ENCODE assay signal across 23 cellular contexts in genomic region chr10:19987931-19988330, GRCh38.
"Had no signal": no experiment of that assay in that cellular context is flagged by ENCODE, and none has a peak within 500 bp of the region (broad histone marks: within the 10 kb centered on the region; RNA-seq: fewer than 3 reads in every experiment).

No MANE protein-coding gene starts in this region.

- H3K27ac ChIP-seq: ascending aorta, brain microvascular endothelial cell, esophagus squamous epithelium, heart right ventricle, left ventricle myocardium inferior, prostate gland, right atrium auricular region, thyroid gland, upper lobe of right lung, WERI-Rb-1 had no signal

- H3K9me3 ChIP-seq: ascending aorta, esophagus squamous epithelium, left ventricle myocardium inferior, prostate gland, right atrium auricular region, spleen, thyroid gland, upper lobe of right lung had no signal

- H3K4me3 ChIP-seq: ascending aorta, esophagus squamous epithelium, heart right ventricle, left ventricle myocardium inferior, prostate gland, right atrium auricular region, spleen, thyroid gland, upper lobe of right lung had no signal

- H3K4me1 ChIP-seq: ascending aorta, prostate gland, right atrium auricular region, thyroid gland, upper lobe of right lung had no signal

- DNase-seq: activated CD4-positive, alpha-beta T cell treated with anti-CD3 and anti-CD28 coated beads for 1 hour; activated CD4-positive, alpha-beta T cell treated with anti-CD3 and anti-CD28 coated beads, Interleukin-2, amount 50 U/mL, for 1 hour; activated CD8-positive, alpha-beta memory T cell treated with anti-CD3 and anti-CD28 coated beads for 24 hours; activated CD8-positive, alpha-beta memory T cell treated with anti-CD3 and anti-CD28 coated beads, Interleukin-2, amount 50 U/mL, for 4 hours; activated T-cell treated with anti-CD3 and anti-CD28 coated beads, Interleukin-2, amount 50 U/mL, for 24 hours; brain microvascular endothelial cell; central memory CD4-positive, alpha-beta T cell; effector memory CD8-positive, alpha-beta T cell; esophagus squamous epithelium; heart right ventricle; immature natural killer cell; left ventricle myocardium inferior; natural killer cell; spleen; stimulated activated CD4-positive, alpha-beta T cell treated with anti-CD3 and anti-CD28 coated beads, Interleukin-4, amount 100 ng/mL, for 1 hour; stimulated activated naive CD4-positive, alpha-beta T cell; T-cell; thyroid gland; upper lobe of right lung; WERI-Rb-1 had no signal

- H3K27me3 ChIP-seq: ascending aorta, brain microvascular endothelial cell, esophagus squamous epithelium, heart right ventricle, right atrium auricular region, spleen, thyroid gland, upper lobe of right lung had no signal

- H3K36me3 ChIP-seq: ascending aorta, brain microvascular endothelial cell, esophagus squamous epithelium, heart right ventricle, left ventricle myocardium inferior, prostate gland, right atrium auricular region, spleen, thyroid gland, upper lobe of right lung, WERI-Rb-1 had no signal
